In genomic region chrX:8520791-8521190, GRCh38 we compare ENCODE assay signal across 19 cellular contexts. TPM values are rescaled to one million over a fixed set of nuclear protein-coding genes. Genes with fewer than 3 reads are reported as not detected.
DNase-seq lines count a peak whose midpoint lies in the region; ATAC-seq, FAIRE-seq and TF ChIP-seq lines count a peak whose summit lies in the region.
"Had no signal": no experiment of that assay in that cellular context is flagged by ENCODE, and none has a peak within 500 bp of the region (broad histone marks: within the 10 kb centered on the region; RNA-seq: fewer than 3 reads in every experiment).

No MANE protein-coding gene starts in this region.

- H3K4me3 ChIP-seq in A549 (no peak overlapping the region), astrocyte of the spinal cord (ENCODE audit: low read depth, low read length) (no peak overlapping the region), SJCRH30 (no peak overlapping the region)
- H3K4me3 ChIP-seq: HAP-1 had no signal

- H3K4me1 ChIP-seq in A549 (no peaks in the 10 kb centered on the region), SJCRH30 (no peaks in the 10 kb centered on the region)
- H3K4me1 ChIP-seq: HAP-1 had no signal

- no peak for TF ChIP-seq EP300 in A549 (IDR thresholded peaks at IDR 0.05)

- H3K27ac ChIP-seq in A549, result no peak overlapping the region
- H3K27ac ChIP-seq in SJCRH30, result no peak overlapping the region
- H3K27ac ChIP-seq: C4-2B had no signal

- H3K27me3 ChIP-seq in SJCRH30, result no peaks in the 10 kb centered on the region

- in situ Hi-C loops in astrocyte of the spinal cord (cut with HindIII; ENCODE audit: low sequenced_read_pairs), result no loop called here

- TF ChIP-seq RAD21 in A549 (conservative IDR thresholded peaks at IDR 0.05 in 1 of 2, IDR thresholded peaks at IDR 0.05 in 1 of 2), result no peak

- H3K27me3 Mint-ChIP-seq in T-helper 17 cell, result no peaks in the 10 kb centered on the region

- no peak overlapping the region for H3K27ac Mint-ChIP-seq in T-helper 17 cell

- TF ChIP-seq POLR2A in A549 (IDR thresholded peaks at IDR 0.05; ENCODE audit: low read length), result no peak

- no peaks in the 10 kb centered on the region for H3K36me3 Mint-ChIP-seq in T-helper 17 cell (ENCODE audit: low read depth)

- no peak overlapping the region for H3K4me2 ChIP-seq in A549

- H3K36me3 ChIP-seq in SJCRH30, result no peaks in the 10 kb centered on the region
- H3K36me3 ChIP-seq: HAP-1 had no signal

- no peak for DNase-seq in A549 (ENCODE audit: low read depth in 1 of 2, low spot score in 1 of 2)
- peak; percentile 1 for DNase-seq in EL
- peak; percentile 10 for DNase-seq in NCI-H748 treated with DMSO at 0.1 percent for 48 hours (lab: John Stamatoyannopoulos, UW)
- peak; percentile 10 for DNase-seq in astrocyte of the spinal cord (ENCODE audit: low read depth, low spot score)
- DNase-seq in SJCRH30, result no peak
- DNase-seq in activated T-cell treated with anti-CD3 and anti-CD28 coated beads for 4 hours, result no peak
- DNase-seq in T-helper 17 cell, result no peak
- DNase-seq: AML-193, NCI-H1417, NCI-H187 treated with DMSO at 0.1 percent for 48 hours, NCI-H446, NCI-H526 treated with DMSO at 0.1 percent for 48 hours, OCI-M1, RPMI8226, T-helper 2 cell had no signal

- H3K9me3 ChIP-seq in A549, result no peaks in the 10 kb centered on the region
- H3K9me3 ChIP-seq in SJCRH30 (replicated peaks), result no peaks in the 10 kb centered on the region
- H3K9me3 ChIP-seq in T-helper 17 cell (ENCODE audit: control insufficient read depth, low read length, poor library complexity, severe bottlenecking), result no peaks in the 10 kb centered on the region
- H3K9me3 ChIP-seq: HAP-1 had no signal

- no peak for ATAC-seq in A549
- ATAC-seq in T-helper 17 cell, result no peak

- POLR2A ChIA-PET in A549 (lab: Yijun Ruan, JAX), result no interaction called here

- H3K4me1 Mint-ChIP-seq in T-helper 17 cell, result no peaks in the 10 kb centered on the region

- CTCF ChIA-PET in A549 (lab: Yijun Ruan, JAX), result no interaction called here

- TF ChIP-seq CTCF in A549 (IDR thresholded peaks at IDR 0.05) (no peak), astrocyte of the spinal cord (IDR thresholded peaks at IDR 0.05; ENCODE audit: low read depth, low read length) (no peak)

- 2% methylated on average over 2 of the region's 2 CpGs for WGBS in A549 (ENCODE audit: missing lambda C conversion rate)

- H3K4me3 Mint-ChIP-seq in T-helper 17 cell, result no peak overlapping the region

- FAIRE-seq in A549 (lab: Jason Lieb, UNC), result peak; percentile 28
- FAIRE-seq: D721Med had no signal

TF ChIP-seq in A549, 52 proteins besides CTCF, POLR2A, EP300 and RAD21:
- TF ChIP-seq ESRRA (IDR thresholded peaks at IDR 0.05; ENCODE audit: borderline replicate concordance, low read length) (no peak), EHMT2 (IDR thresholded peaks at IDR 0.05; ENCODE audit: low read depth) (no peak), TFCP2L1 (CRISPR knock-in tag; IDR thresholded peaks at IDR 0.05) (no peak), CHD2 (IDR thresholded peaks at IDR 0.05; ENCODE audit: low read length, partially characterized antibody) (no peak), ZC3H11A (IDR thresholded peaks at IDR 0.05) (no peak), NPAS2 (CRISPR knock-in tag; IDR thresholded peaks at IDR 0.05; ENCODE audit: borderline replicate concordance) (no peak), HOXA7 (CRISPR knock-in tag; IDR thresholded peaks at IDR 0.05) (no peak), HEYL (CRISPR knock-in tag; IDR thresholded peaks at IDR 0.05) (no peak), KDM5A (IDR thresholded peaks at IDR 0.05) (no peak), ZSCAN20 (CRISPR knock-in tag; IDR thresholded peaks at IDR 0.05) (no peak)
- TF ChIP-seq, protein P1, sequence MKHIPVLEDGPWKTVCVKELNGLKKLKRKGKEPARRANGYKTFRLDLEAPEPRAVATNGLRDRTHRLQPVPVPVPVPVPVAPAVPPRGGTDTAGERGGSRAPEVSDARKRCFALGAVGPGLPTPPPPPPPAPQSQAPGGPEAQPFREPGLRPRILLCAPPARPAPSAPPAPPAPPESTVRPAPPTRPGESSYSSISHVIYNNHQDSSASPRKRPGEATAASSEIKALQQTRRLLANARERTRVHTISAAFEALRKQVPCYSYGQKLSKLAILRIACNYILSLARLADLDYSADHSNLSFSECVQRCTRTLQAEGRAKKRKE (CRISPR knock-in tag; IDR thresholded peaks at IDR 0.05; ENCODE audit: low read depth), result no peak
- TF ChIP-seq, protein P2, sequence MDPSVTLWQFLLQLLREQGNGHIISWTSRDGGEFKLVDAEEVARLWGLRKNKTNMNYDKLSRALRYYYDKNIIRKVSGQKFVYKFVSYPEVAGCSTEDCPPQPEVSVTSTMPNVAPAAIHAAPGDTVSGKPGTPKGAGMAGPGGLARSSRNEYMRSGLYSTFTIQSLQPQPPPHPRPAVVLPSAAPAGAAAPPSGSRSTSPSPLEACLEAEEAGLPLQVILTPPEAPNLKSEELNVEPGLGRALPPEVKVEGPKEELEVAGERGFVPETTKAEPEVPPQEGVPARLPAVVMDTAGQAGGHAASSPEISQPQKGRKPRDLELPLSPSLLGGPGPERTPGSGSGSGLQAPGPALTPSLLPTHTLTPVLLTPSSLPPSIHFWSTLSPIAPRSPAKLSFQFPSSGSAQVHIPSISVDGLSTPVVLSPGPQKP (IDR thresholded peaks at IDR 0.05; ENCODE audit: low read depth, low read length), result no peak
- TF ChIP-seq, protein P3, sequence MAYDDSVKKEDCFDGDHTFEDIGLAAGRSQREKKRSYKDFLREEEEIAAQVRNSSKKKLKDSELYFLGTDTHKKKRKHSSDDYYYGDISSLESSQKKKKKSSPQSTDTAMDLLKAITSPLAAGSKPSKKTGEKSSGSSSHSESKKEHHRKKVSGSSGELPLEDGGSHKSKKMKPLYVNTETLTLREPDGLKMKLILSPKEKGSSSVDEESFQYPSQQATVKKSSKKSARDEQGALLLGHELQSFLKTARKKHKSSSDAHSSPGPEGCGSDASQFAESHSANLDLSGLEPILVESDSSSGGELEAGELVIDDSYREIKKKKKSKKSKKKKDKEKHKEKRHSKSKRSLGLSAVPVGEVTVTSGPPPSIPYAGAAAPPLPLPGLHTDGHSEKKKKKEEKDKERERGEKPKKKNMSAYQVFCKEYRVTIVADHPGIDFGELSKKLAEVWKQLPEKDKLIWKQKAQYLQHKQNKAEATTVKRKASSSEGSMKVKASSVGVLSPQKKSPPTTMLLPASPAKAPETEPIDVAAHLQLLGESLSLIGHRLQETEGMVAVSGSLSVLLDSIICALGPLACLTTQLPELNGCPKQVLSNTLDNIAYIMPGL (CRISPR knock-in tag; IDR thresholded peaks at IDR 0.05; ENCODE audit: borderline replicate concordance), result no peak
- TF ChIP-seq, protein P4, sequence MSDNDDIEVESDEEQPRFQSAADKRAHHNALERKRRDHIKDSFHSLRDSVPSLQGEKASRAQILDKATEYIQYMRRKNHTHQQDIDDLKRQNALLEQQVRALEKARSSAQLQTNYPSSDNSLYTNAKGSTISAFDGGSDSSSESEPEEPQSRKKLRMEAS (IDR thresholded peaks at IDR 0.05), result no peak
- TF ChIP-seq, protein P5, sequence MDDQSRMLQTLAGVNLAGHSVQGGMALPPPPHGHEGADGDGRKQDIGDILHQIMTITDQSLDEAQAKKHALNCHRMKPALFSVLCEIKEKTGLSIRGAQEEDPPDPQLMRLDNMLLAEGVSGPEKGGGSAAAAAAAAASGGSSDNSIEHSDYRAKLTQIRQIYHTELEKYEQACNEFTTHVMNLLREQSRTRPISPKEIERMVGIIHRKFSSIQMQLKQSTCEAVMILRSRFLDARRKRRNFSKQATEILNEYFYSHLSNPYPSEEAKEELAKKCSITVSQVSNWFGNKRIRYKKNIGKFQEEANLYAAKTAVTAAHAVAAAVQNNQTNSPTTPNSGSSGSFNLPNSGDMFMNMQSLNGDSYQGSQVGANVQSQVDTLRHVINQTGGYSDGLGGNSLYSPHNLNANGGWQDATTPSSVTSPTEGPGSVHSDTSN (IDR thresholded peaks at IDR 0.05), result no peak

RNA-seq across cellular contexts. Expression of gene VCX3B, which starts 56.2 kb away (rescaled TPM):
- not detected in 2 replicates for polyA plus RNA-seq in A549 (2011; rRNA removed)
- not detected in 2 replicates for polyA plus RNA-seq in A549 (2012; cell fraction: cytosol; rRNA removed)
- polyA plus RNA-seq in A549 (2012; cell fraction: nucleus; rRNA removed), result not detected in 2 replicates
- polyA plus RNA-seq in A549 (2017; fragmentation: RNase III; extraction: RNeasy Plus Mini Kit Qiagen cat#74134 plus additional on column Dnase treatment), result not detected in 3 replicates
- not detected in 2 replicates for polyA minus RNA-seq in A549 (2011; rRNA and poly(A)+ RNA removed)
- total RNA-seq in SJCRH30 (2014; rRNA removed; shearing (Covaris generic)), result not detected in 2 replicates
- not detected for total RNA-seq in T-helper 17 cell
- total RNA-seq: LHCN-M2 had no signal

Comparison
In these comparisons a context has a peak if more than half of its experiments do, and no peak if none do; other contexts are left out.
1. DNase-seq: peak in EL (single experiment), NCI-H748 treated with DMSO at 0.1 percent for 48 hours (single experiment) and astrocyte of the spinal cord (single experiment); none in A549 (0 of 2), SJCRH30 (0 of 2), activated T-cell treated with anti-CD3 and anti-CD28 coated beads for 4 hours (single experiment) and T-helper 17 cell (0 of 3).